Comparison of ENCODE assay signal across 8 cellular contexts in genomic region chr4:28686618-28687017, GRCh38.
DNase-seq lines count a peak whose midpoint lies in the region; ATAC-seq and TF ChIP-seq lines count a peak whose summit lies in the region.

No MANE protein-coding gene starts in this region.

- peak; percentile 73 for TF ChIP-seq RAD21 in Ishikawa (IDR thresholded peaks at IDR 0.05; ENCODE audit: low read depth)

- DNase-seq in DMS153 treated with DMSO at 0.1 percent for 48 hours (lab: John Stamatoyannopoulos, UW; ENCODE audit: unreplicated experiment), result peak; percentile 0
- no peak for DNase-seq in DMS153 (lab: John Stamatoyannopoulos, UW)
- peak in 36 of 56 donors; percentile 0 to 61 (median 10) for DNase-seq in amygdala (lab: John Stamatoyannopoulos, UW)
- DNase-seq in left lobe of liver (ENCODE audit: low spot score), result peak; percentile 44
- no peak for DNase-seq in T-helper 9 cell
- DNase-seq in activated naive CD4-positive, alpha-beta T cell (lab: John Stamatoyannopoulos, UW), result no peak
- DNase-seq in NCI-H1436 treated with DMSO at 0.1 percent for 48 hours (lab: John Stamatoyannopoulos, UW), result no peak

- ATAC-seq in left lobe of liver, result peak; percentile 75

- no peak for TF ChIP-seq EP300 in Ishikawa (IDR thresholded peaks at IDR 0.05; ENCODE audit: borderline replicate concordance)

TF ChIP-seq in Ishikawa, 13 proteins besides CTCF, POLR2A, EP300 and RAD21:
- TF ChIP-seq CREB1 (IDR thresholded peaks at IDR 0.05; ENCODE audit: low read depth), result no peak

Comparison
In these comparisons a context has a peak if more than half of its experiments do, and no peak if none do; other contexts are left out.
1. DNase-seq: peak in DMS153 treated with DMSO at 0.1 percent for 48 hours (single experiment), amygdala (36 of 56) and left lobe of liver (single experiment); none in DMS153 (single experiment), T-helper 9 cell (single experiment), activated naive CD4-positive, alpha-beta T cell (0 of 4) and NCI-H1436 treated with DMSO at 0.1 percent for 48 hours (single experiment).